8 cellular contexts compared by ENCODE assay signal in genomic region chr19:14042673-14043608, GRCh38. TPM values are rescaled to one million over a fixed set of nuclear protein-coding genes. Genes with fewer than 3 reads are reported as not detected.
DNase-seq lines count a peak whose midpoint lies in the region; ATAC-seq and TF ChIP-seq lines count a peak whose summit lies in the region.
"Not testable (repeated sequence)": the region's sequence is repeated elsewhere in the genome, so short reads cannot be mapped to it uniquely, and the experiment has no call there.

No MANE protein-coding gene starts in this region.

- not testable (repeated sequence) for TF ChIP-seq CTCF in activated B cell treated with CpG ODN at 0.5 μM for 24 hours (IDR thresholded peaks at IDR 0.05)
- TF ChIP-seq CTCF in neural progenitor cell (IDR thresholded peaks at IDR 0.05) (peak; percentile 72), upper lobe of right lung (IDR thresholded peaks at IDR 0.05) (peak; percentile 56)

- not testable (repeated sequence) for H3K79me2 ChIP-seq in neural progenitor cell (ENCODE audit: low read depth)

- not testable (repeated sequence) for H3K4me1 ChIP-seq in neural progenitor cell, upper lobe of right lung

- H3K4me3 Mint-ChIP-seq in activated B cell treated with CpG ODN at 0.5 μM for 24 hours, neural progenitor cell: not testable (repeated sequence)

- H2AFZ ChIP-seq in neural progenitor cell (replicated peaks): peak overlapping the region; percentile 84

- ATAC-seq in activated B cell treated with CpG ODN at 0.5 μM for 24 hours (ENCODE audit: low read depth) (peak; percentile 80), left ventricle myocardium superior (peak; percentile 88), upper lobe of right lung (peak; percentile 85)

- not testable (repeated sequence) for H4K20me1 ChIP-seq in neural progenitor cell (ENCODE audit: low read depth)

- CTCF ChIA-PET in activated B cell treated with CpG ODN at 0.5 μM for 24 hours (lab: Charles Lee): interaction anchor here (0.7 to 1.9 kb wide), 8 partner anchors 10 to 206 kb away, joined by 3 to 10 read pairs (median 3); partner anchors contain the start of gene DCAF15

- intact Hi-C loops in activated B cell treated with CpG ODN at 0.5 μM for 24 hours (cut with micrococcal nuclease): loop anchor here (1.0 kb wide), 1 partner anchor 163 kb away; no protein-coding TSS in a partner anchor
- intact Hi-C loops in left ventricle myocardium superior (cut with micrococcal nuclease); upper lobe of right lung (cut with DNase I): not testable (repeated sequence)

- H3K36me3 Mint-ChIP-seq in activated B cell treated with CpG ODN at 0.5 μM for 24 hours (ENCODE audit: low read depth): peaks cover 67% of the 10 kb centered on the region
- not testable (repeated sequence) for H3K36me3 Mint-ChIP-seq in neural progenitor cell

- not testable (repeated sequence) for H3K9me3 ChIP-seq in neural progenitor cell (ENCODE audit: low read depth); upper lobe of right lung

- not testable (repeated sequence) for H3K4me2 ChIP-seq in neural progenitor cell

- not testable (repeated sequence) for H3K9ac ChIP-seq in neural progenitor cell

- H3K4me3 ChIP-seq in neural progenitor cell, upper lobe of right lung: not testable (repeated sequence)

- H3K27ac ChIP-seq in neural progenitor cell: not testable (repeated sequence)
- peak overlapping the region; percentile 26 for H3K27ac ChIP-seq in upper lobe of right lung

- H3F3A ChIP-seq in neural progenitor cell (ENCODE audit: low read depth): not testable (repeated sequence)

- DNase-seq in EH (ENCODE audit: low read depth): peak; percentile 60
- peak in 56 of 76 experiments; percentile 13 to 83 (median 46) for DNase-seq in HUDEP-2 (lab: John Stamatoyannopoulos, UW; ENCODE audit: unreplicated experiment in 76 of 76)
- DNase-seq in NCI-H82 (lab: John Stamatoyannopoulos, UW): peak; percentile 90
- not testable (repeated sequence) for DNase-seq in activated B cell treated with CpG ODN at 0.5 μM for 24 hours, left ventricle myocardium superior, upper lobe of right lung
- peak; percentile 86 for DNase-seq in cerebellar cortex (ENCODE audit: low spot score)
- DNase-seq in neural progenitor cell (ENCODE audit: low spot score): peak; percentile 81

- H3K4me1 Mint-ChIP-seq in activated B cell treated with CpG ODN at 0.5 μM for 24 hours: peaks cover 13% of the 10 kb centered on the region
- H3K4me1 Mint-ChIP-seq in neural progenitor cell: not testable (repeated sequence)

- not testable (repeated sequence) for H3K27me3 Mint-ChIP-seq in activated B cell treated with CpG ODN at 0.5 μM for 24 hours; neural progenitor cell (ENCODE audit: insufficient read depth, low read depth)

- not testable (repeated sequence) for H3K36me3 ChIP-seq in neural progenitor cell, upper lobe of right lung

- H3K27ac Mint-ChIP-seq in activated B cell treated with CpG ODN at 0.5 μM for 24 hours (peak overlapping the region; percentile 63), neural progenitor cell (peak overlapping the region; percentile 81)

- POLR2A ChIA-PET in activated B cell treated with CpG ODN at 0.5 μM for 24 hours (lab: Charles Lee): interaction anchor here (0.6 to 2.0 kb wide), 5 partner anchors 11 to 137 kb away, joined by 3 to 9 read pairs (median 5); partner anchors contain the start of genes BRME1, CC2D1A, DCAF15 and IL27RA

- H3K27me3 ChIP-seq in neural progenitor cell, upper lobe of right lung: not testable (repeated sequence)

- H3K9me3 Mint-ChIP-seq in activated B cell treated with CpG ODN at 0.5 μM for 24 hours, neural progenitor cell: not testable (repeated sequence)

RNA-seq across cellular contexts. Expression of gene IL27RA, which starts 11.4 kb away (rescaled TPM):
- total RNA-seq in activated B cell treated with CpG ODN at 0.5 μM for 24 hours (34.5 and 34.6 TPM in 2 replicates), left ventricle myocardium superior (5.4 TPM), neural progenitor cell (ENCODE audit: low replicate concordance) (1.2 and 3.3 TPM in 2 replicates), upper lobe of right lung (16.2 TPM)

RNA-seq across cellular contexts. Expression of gene RLN3, which starts 15.0 kb away (rescaled TPM):
- not detected in 2 replicates for total RNA-seq in activated B cell treated with CpG ODN at 0.5 μM for 24 hours
- not detected for total RNA-seq in left ventricle myocardium superior
- not detected in 2 replicates for total RNA-seq in neural progenitor cell (ENCODE audit: low replicate concordance)
- not detected for total RNA-seq in upper lobe of right lung

RNA-seq across cellular contexts. Expression of gene PALM3, which starts 18.9 kb away (rescaled TPM):
- not detected in 2 replicates for total RNA-seq in activated B cell treated with CpG ODN at 0.5 μM for 24 hours
- total RNA-seq in left ventricle myocardium superior: not detected
- 4.0 TPM in 1 of 2 replicates, not detected in the other for total RNA-seq in neural progenitor cell (ENCODE audit: low replicate concordance)
- total RNA-seq in upper lobe of right lung: 10.0 TPM

RNA-seq across cellular contexts. Expression of gene MISP3, which starts 29.6 kb away (rescaled TPM):
- 0.15 and 0.18 TPM in 2 replicates for total RNA-seq in activated B cell treated with CpG ODN at 0.5 μM for 24 hours
- 6.8 TPM for total RNA-seq in left ventricle myocardium superior
- total RNA-seq in neural progenitor cell (ENCODE audit: low replicate concordance): 0.68 TPM in 1 of 2 replicates, not detected in the other
- 6.7 TPM for total RNA-seq in upper lobe of right lung

RNA-seq across cellular contexts. Expression of gene RFX1, which starts 36.8 kb away (rescaled TPM):
- total RNA-seq in activated B cell treated with CpG ODN at 0.5 μM for 24 hours: 19.0 and 19.9 TPM in 2 replicates
- 15.7 TPM for total RNA-seq in left ventricle myocardium superior
- total RNA-seq in neural progenitor cell (ENCODE audit: low replicate concordance): 1.0 and 3.3 TPM in 2 replicates
- 17.8 TPM for total RNA-seq in upper lobe of right lung
